8 cellular contexts compared by ENCODE assay signal in genomic region chr2:118882693-118883336, GRCh38. TPM values are rescaled to one million over a fixed set of nuclear protein-coding genes. Genes with fewer than 3 reads are reported as not detected.
DNase-seq lines count a peak whose midpoint lies in the region; ATAC-seq and TF ChIP-seq lines count a peak whose summit lies in the region.

No MANE protein-coding gene starts in this region.

- H3K4me2 ChIP-seq in osteoblast (ENCODE audit: insufficient read depth, low read length), result peak overlapping the region; percentile 72

- peak; percentile 82 for TF ChIP-seq CTCF in Calu3 (IDR thresholded peaks at IDR 0.05; ENCODE audit: unreplicated experiment)
- TF ChIP-seq CTCF in Peyer's patch (IDR thresholded peaks at IDR 0.05), result peak in 5 of 6 experiments; percentile 67 to 96 (median 91)
- TF ChIP-seq CTCF in fibroblast of villous mesenchyme (IDR thresholded peaks at IDR 0.05; ENCODE audit: insufficient read depth, low read depth, low read length), result peak; percentile 86
- TF ChIP-seq CTCF in osteoblast (IDR thresholded peaks at IDR 0.05; ENCODE audit: extremely low read depth, low read depth, low read length), result peak; percentile 96
- TF ChIP-seq CTCF in thyroid gland (IDR thresholded peaks at IDR 0.05), result peak; percentile 26 to 74 (median 61)

- H3K27me3 Mint-ChIP-seq in Calu3 (ENCODE audit: unreplicated experiment), result peaks cover 51% of the 10 kb centered on the region
- H3K27me3 Mint-ChIP-seq in activated T-cell treated with anti-CD3 and anti-CD28 coated beads, Interleukin-2, amount 50 U/mL, for 72 hours (ENCODE audit: low read depth), result peaks cover 5% of the 10 kb centered on the region

- no peak overlapping the region for H3K27ac Mint-ChIP-seq in Calu3 (ENCODE audit: unreplicated experiment)
- peak overlapping the region; percentile 7 for H3K27ac Mint-ChIP-seq in activated T-cell treated with anti-CD3 and anti-CD28 coated beads, Interleukin-2, amount 50 U/mL, for 72 hours

- H3K36me3 ChIP-seq in Peyer's patch (no peaks in the 10 kb centered on the region), osteoblast (ENCODE audit: insufficient read depth, low read length) (no peaks in the 10 kb centered on the region), thyroid gland (no peaks in the 10 kb centered on the region)

- 18 to 21% methylated on average over 16 to 17 of the region's 17 CpGs for WGBS in thyroid gland, 2 donors

- H3K4me1 ChIP-seq in Peyer's patch (no peaks in the 10 kb centered on the region), osteoblast (ENCODE audit: insufficient read depth, low read length) (no peaks in the 10 kb centered on the region), thyroid gland (peaks cover 0 to 4% of the 10 kb centered on the region in 2 donors)

- peak; percentile 78 for TF ChIP-seq RAD21 in Ishikawa (IDR thresholded peaks at IDR 0.05; ENCODE audit: low read depth)

- H3K27me3 ChIP-seq in Peyer's patch (no peaks in the 10 kb centered on the region), osteoblast (ENCODE audit: insufficient read depth, low read length) (peaks cover 6% of the 10 kb centered on the region), thyroid gland (no peaks in the 10 kb centered on the region)

- H3K79me2 ChIP-seq in osteoblast (ENCODE audit: insufficient read depth, low read length), result no peaks in the 10 kb centered on the region

- BruUV-seq in Calu3 (replicated peaks; lab: Mats Ljungman, UMichigan), result no TSS peak

- no peaks in the 10 kb centered on the region for H3K9me3 ChIP-seq in Peyer's patch
- no peaks in the 10 kb centered on the region for H3K9me3 ChIP-seq in osteoblast (ENCODE audit: low read depth, low read length)
- H3K9me3 ChIP-seq in thyroid gland, result no peaks in the 10 kb centered on the region

- TF ChIP-seq EP300 in Ishikawa (IDR thresholded peaks at IDR 0.05; ENCODE audit: borderline replicate concordance), result no peak

- peak overlapping the region; percentile 87 for H2AFZ ChIP-seq in osteoblast (ENCODE audit: low read length)

- peak; percentile 67 for ATAC-seq in GM21447 (IDR thresholded peaks at IDR 0.05; ENCODE audit: unreplicated experiment)
- ATAC-seq in activated T-cell treated with anti-CD3 and anti-CD28 coated beads, Interleukin-2, amount 50 U/mL, for 72 hours (replicated peaks in 1 of 2), result peak; percentile 78 to 85

- H3K4me3 Mint-ChIP-seq in Calu3 (ENCODE audit: low read depth, unreplicated experiment), result peak overlapping the region; percentile 65
- H3K4me3 Mint-ChIP-seq in activated T-cell treated with anti-CD3 and anti-CD28 coated beads, Interleukin-2, amount 50 U/mL, for 72 hours, result peak overlapping the region; percentile 87 to 90

- no peaks in the 10 kb centered on the region for H3K36me3 Mint-ChIP-seq in Calu3 (ENCODE audit: insufficient read depth, unreplicated experiment)
- no peaks in the 10 kb centered on the region for H3K36me3 Mint-ChIP-seq in activated T-cell treated with anti-CD3 and anti-CD28 coated beads, Interleukin-2, amount 50 U/mL, for 72 hours (ENCODE audit: insufficient read depth in 2 of 2)

- TF ChIP-seq POLR2A in Peyer's patch (IDR thresholded peaks at IDR 0.05), result no peak
- TF ChIP-seq POLR2A in thyroid gland (IDR thresholded peaks at IDR 0.05), result no peak

- DNase-seq in Calu3 (peak; percentile 73), Peyer's patch (peak; percentile 37 to 82 (median 65)), fibroblast of villous mesenchyme (ENCODE audit: low read depth) (peak; percentile 41), osteoblast (ENCODE audit: insufficient read length, low spot score, missing footprints) (peak; percentile 76), thyroid gland (peak; percentile 50 to 59)
- peak; percentile 65 to 74 for DNase-seq in activated T-cell treated with anti-CD3 and anti-CD28 coated beads, Interleukin-2, amount 50 U/mL, for 72 hours

- peaks cover 3% of the 10 kb centered on the region for H4K20me1 ChIP-seq in osteoblast (ENCODE audit: insufficient read depth, low read length)

- H3K4me3 ChIP-seq in Peyer's patch (peak overlapping the region in 3 of 4 donors; percentile 20 to 52 (median 46)), fibroblast of villous mesenchyme (ENCODE audit: low read depth, low read length) (no peak overlapping the region), osteoblast (ENCODE audit: insufficient read depth, low read length) (peak overlapping the region; percentile 51), thyroid gland (replicated peaks in 1 of 3) (no peak overlapping the region)

- no peaks in the 10 kb centered on the region for H3K9me3 Mint-ChIP-seq in Calu3 (ENCODE audit: low read depth, unreplicated experiment)
- H3K9me3 Mint-ChIP-seq in activated T-cell treated with anti-CD3 and anti-CD28 coated beads, Interleukin-2, amount 50 U/mL, for 72 hours, result no peaks in the 10 kb centered on the region

- CTCF ChIA-PET in Calu3 (lab: Charles Lee), result interaction anchor here (0.7 to 1.3 kb wide), 3 partner anchors 54 to 320 kb away, joined by 3 to 5 read pairs (median 3); no protein-coding TSS in a partner anchor

- H3K27ac ChIP-seq in Peyer's patch (no peak overlapping the region), osteoblast (ENCODE audit: low read depth, low read length) (no peak overlapping the region), thyroid gland (no peak overlapping the region)

- H3K4me1 Mint-ChIP-seq in Calu3 (ENCODE audit: low read depth, unreplicated experiment), result peaks cover 9% of the 10 kb centered on the region
- peaks cover 12% of the 10 kb centered on the region for H3K4me1 Mint-ChIP-seq in activated T-cell treated with anti-CD3 and anti-CD28 coated beads, Interleukin-2, amount 50 U/mL, for 72 hours (ENCODE audit: low read depth)

- intact Hi-C loops in Calu3 (cut with micrococcal nuclease; ENCODE audit: unreplicated experiment), result loop anchor here (2.0 to 5.0 kb wide), 2 partner anchors 128 to 429 kb away; no protein-coding TSS in a partner anchor
- intact Hi-C loops in thyroid gland (cut with DNase I), result loop anchor here (10.0 kb wide), 1 partner anchor 402 kb away; no protein-coding TSS in a partner anchor

TF ChIP-seq in Ishikawa, 13 proteins besides CTCF, POLR2A, EP300 and RAD21:
- TF ChIP-seq TEAD4 (IDR thresholded peaks at IDR 0.05) (no peak), ZBTB7A (IDR thresholded peaks at IDR 0.05; ENCODE audit: low read depth) (no peak), YY1 (IDR thresholded peaks at IDR 0.05; ENCODE audit: low read depth) (no peak), CEBPB (IDR thresholded peaks at IDR 0.05) (no peak), NFIC (IDR thresholded peaks at IDR 0.05) (no peak), CREB1 (IDR thresholded peaks at IDR 0.05; ENCODE audit: low read depth) (no peak), FOXM1 (IDR thresholded peaks at IDR 0.05; ENCODE audit: borderline replicate concordance, low read depth) (no peak)
- TF ChIP-seq, protein P1, sequence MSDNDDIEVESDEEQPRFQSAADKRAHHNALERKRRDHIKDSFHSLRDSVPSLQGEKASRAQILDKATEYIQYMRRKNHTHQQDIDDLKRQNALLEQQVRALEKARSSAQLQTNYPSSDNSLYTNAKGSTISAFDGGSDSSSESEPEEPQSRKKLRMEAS (IDR thresholded peaks at IDR 0.05), result no peak
- TF ChIP-seq, protein P2, sequence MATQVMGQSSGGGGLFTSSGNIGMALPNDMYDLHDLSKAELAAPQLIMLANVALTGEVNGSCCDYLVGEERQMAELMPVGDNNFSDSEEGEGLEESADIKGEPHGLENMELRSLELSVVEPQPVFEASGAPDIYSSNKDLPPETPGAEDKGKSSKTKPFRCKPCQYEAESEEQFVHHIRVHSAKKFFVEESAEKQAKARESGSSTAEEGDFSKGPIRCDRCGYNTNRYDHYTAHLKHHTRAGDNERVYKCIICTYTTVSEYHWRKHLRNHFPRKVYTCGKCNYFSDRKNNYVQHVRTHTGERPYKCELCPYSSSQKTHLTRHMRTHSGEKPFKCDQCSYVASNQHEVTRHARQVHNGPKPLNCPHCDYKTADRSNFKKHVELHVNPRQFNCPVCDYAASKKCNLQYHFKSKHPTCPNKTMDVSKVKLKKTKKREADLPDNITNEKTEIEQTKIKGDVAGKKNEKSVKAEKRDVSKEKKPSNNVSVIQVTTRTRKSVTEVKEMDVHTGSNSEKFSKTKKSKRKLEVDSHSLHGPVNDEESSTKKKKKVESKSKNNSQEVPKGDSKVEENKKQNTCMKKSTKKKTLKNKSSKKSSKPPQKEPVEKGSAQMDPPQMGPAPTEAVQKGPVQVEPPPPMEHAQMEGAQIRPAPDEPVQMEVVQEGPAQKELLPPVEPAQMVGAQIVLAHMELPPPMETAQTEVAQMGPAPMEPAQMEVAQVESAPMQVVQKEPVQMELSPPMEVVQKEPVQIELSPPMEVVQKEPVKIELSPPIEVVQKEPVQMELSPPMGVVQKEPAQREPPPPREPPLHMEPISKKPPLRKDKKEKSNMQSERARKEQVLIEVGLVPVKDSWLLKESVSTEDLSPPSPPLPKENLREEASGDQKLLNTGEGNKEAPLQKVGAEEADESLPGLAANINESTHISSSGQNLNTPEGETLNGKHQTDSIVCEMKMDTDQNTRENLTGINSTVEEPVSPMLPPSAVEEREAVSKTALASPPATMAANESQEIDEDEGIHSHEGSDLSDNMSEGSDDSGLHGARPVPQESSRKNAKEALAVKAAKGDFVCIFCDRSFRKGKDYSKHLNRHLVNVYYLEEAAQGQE (IDR thresholded peaks at IDR 0.05; ENCODE audit: low read depth), result no peak

RNA-seq across cellular contexts. Expression of gene EN1, which starts 35.4 kb away (rescaled TPM):
- 2.3 TPM in 2 replicates for total RNA-seq in Calu3 (2022)
- not detected for total RNA-seq in Peyer's patch
- total RNA-seq in activated T-cell treated with anti-CD3 and anti-CD28 coated beads, Interleukin-2, amount 50 U/mL, for 72 hours, result not detected
- under 0.01 TPM in 1 of 2 replicates, not detected in the other for total RNA-seq in fibroblast of villous mesenchyme
- total RNA-seq in osteoblast, result 0.29 and 0.72 TPM in 2 replicates
- under 1 TPM in 1 of 4 donors, not detected in 3; 0.11 TPM for total RNA-seq in thyroid gland

RNA-seq across cellular contexts. Expression of gene MARCO, which starts 59.2 kb away (rescaled TPM):
- not detected in 2 replicates for total RNA-seq in Calu3 (2022)
- total RNA-seq in Peyer's patch, result 1 to 10 TPM; 3.3 to 8.2 (median 4.0) TPM
- not detected for total RNA-seq in activated T-cell treated with anti-CD3 and anti-CD28 coated beads, Interleukin-2, amount 50 U/mL, for 72 hours
- not detected in 2 replicates for total RNA-seq in fibroblast of villous mesenchyme
- total RNA-seq in osteoblast, result not detected in 2 replicates
- total RNA-seq in thyroid gland, result 10 to 100 TPM in 1 of 4 donors, 1 to 10 TPM in 3; 1.1 to 11.0 (median 3.0) TPM

Comparison
In these comparisons a context has a peak if more than half of its experiments do, and no peak if none do; other contexts are left out.
1. H3K4me3 ChIP-seq: peak in Peyer's patch (3 of 4) and osteoblast (single experiment); none in fibroblast of villous mesenchyme (single experiment) and thyroid gland (0 of 3).
2. Peak in every context shown above with its lines, with median percentiles within 50 percentile points of each other: DNase-seq and CTCF ChIP-seq.